Comparison of ENCODE assay signal across 30 cellular contexts in the genomic region with DNA sequence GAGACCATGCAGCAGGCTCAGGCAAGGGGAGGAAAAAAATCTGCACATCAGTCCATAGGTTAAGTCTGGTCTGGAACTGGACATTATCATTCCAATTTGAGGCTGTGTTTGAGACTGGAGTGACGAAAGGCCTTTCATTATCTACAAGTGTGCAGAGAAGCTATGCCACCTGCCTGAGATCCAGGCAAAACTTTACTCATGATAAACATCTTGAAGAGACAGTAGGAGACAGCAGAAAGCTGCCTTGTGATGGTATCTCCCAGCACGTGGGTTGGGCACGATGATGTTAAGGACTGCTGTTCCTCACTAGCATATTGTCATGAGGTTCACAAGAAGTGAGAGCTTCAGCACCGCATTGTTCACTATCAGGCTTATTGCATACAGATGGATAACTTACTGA.
"Had no signal": no experiment of that assay in that cellular context is flagged by ENCODE, and none has a peak within 500 bp of the region (broad histone marks: within the 10 kb centered on the region; RNA-seq: fewer than 3 reads in every experiment).

No MANE protein-coding gene starts in this region.

- H3K4me1 ChIP-seq: left lung, prostate gland, testis, thyroid gland, uterus had no signal

- H3K4me3 ChIP-seq: left lung, lower lobe of right lung, mucosa of descending colon, neural progenitor cell, ovary, prostate gland, skin epidermis, stomach, testis, thyroid gland, transverse colon, uterus had no signal

- H3K9ac ChIP-seq: neural progenitor cell had no signal

- H2AFZ ChIP-seq: neural progenitor cell had no signal

- DNase-seq: hypothalamus; immature natural killer cell; kidney; left colon; left lung; lower lobe of right lung; mammary epithelial cell; midbrain; mucosa of descending colon; natural killer cell; nephron progenitor cell; ovary; retina; right cardiac atrium; stimulated activated CD4-positive, alpha-beta T cell treated with anti-CD3 and anti-CD28 coated beads, Interleukin-12 subunit alpha, Interleukin-12 subunit beta, amount 100 ng/mL, for 4 hours; stimulated activated CD4-positive, alpha-beta T cell treated with anti-CD3 and anti-CD28 coated beads, Interleukin-15, amount 100 ng/mL, for 24 hours; stimulated activated CD4-positive, alpha-beta T cell treated with anti-CD3 and anti-CD28 coated beads, Interleukin-2, amount 100 ng/mL, for 24 hours; stimulated activated CD4-positive, alpha-beta T cell treated with anti-CD3 and anti-CD28 coated beads, Interleukin-4, amount 100 ng/mL, for 1 hour; stimulated activated naive B cell treated with anti-CD40 and anti-IgM and Interleukin-4, amounts not matched to agents 10 μg/mL and 1 μg/mL and 100 μg/mL, for 72 hours; stimulated activated naive CD8-positive, alpha-beta T cell treated with anti-CD3 and anti-CD28 coated beads, Interleukin-15, Interleukin-2, amounts not matched to agents 100 U/mL and 50 U/mL, for 24 hours; stomach; testis; thyroid gland; transverse colon; uterus had no signal

- H3K9me3 ChIP-seq: left lung, lower lobe of right lung, mucosa of descending colon, neutrophil, ovary, prostate gland, stomach, testis, thyroid gland, transverse colon, uterus had no signal

- H3K4me2 ChIP-seq: neural progenitor cell had no signal

- H3K27me3 ChIP-seq: left lung, neural progenitor cell, neutrophil, ovary, stomach, testis, thyroid gland, transverse colon, uterus had no signal

- H3K27ac ChIP-seq: left lung, lower lobe of right lung, neural progenitor cell, neutrophil, ovary, prostate gland, skin epidermis, stomach, testis, thyroid gland, transverse colon, uterus had no signal

- ATAC-seq: left colon; left lung; lower lobe of right lung; mucosa of descending colon; natural killer cell; sciatic nerve; stimulated activated naive B cell treated with anti-CD40 and anti-IgM and Interleukin-4, amounts not matched to agents 10 μg/mL and 1 μg/mL and 100 μg/mL, for 72 hours; stimulated activated naive CD8-positive, alpha-beta T cell treated with anti-CD3 and anti-CD28 coated beads, Interleukin-15, Interleukin-2, amounts not matched to agents 100 U/mL and 50 U/mL, for 24 hours had no signal

- H3K36me3 ChIP-seq: left lung, neural progenitor cell, neutrophil, ovary, prostate gland, thyroid gland, transverse colon, uterus had no signal
